ENCODE assay signal across 1 cellular context in genomic region chr15:63189955-63190691, GRCh38.
TF ChIP-seq lines count a peak whose summit lies in the region.

No MANE protein-coding gene starts in this region.

TF ChIP-seq in K562, 482 proteins besides CTCF, POLR2A, EP300 and RAD21 (continued from another document and continues in another):
- TF ChIP-seq, protein P1, sequence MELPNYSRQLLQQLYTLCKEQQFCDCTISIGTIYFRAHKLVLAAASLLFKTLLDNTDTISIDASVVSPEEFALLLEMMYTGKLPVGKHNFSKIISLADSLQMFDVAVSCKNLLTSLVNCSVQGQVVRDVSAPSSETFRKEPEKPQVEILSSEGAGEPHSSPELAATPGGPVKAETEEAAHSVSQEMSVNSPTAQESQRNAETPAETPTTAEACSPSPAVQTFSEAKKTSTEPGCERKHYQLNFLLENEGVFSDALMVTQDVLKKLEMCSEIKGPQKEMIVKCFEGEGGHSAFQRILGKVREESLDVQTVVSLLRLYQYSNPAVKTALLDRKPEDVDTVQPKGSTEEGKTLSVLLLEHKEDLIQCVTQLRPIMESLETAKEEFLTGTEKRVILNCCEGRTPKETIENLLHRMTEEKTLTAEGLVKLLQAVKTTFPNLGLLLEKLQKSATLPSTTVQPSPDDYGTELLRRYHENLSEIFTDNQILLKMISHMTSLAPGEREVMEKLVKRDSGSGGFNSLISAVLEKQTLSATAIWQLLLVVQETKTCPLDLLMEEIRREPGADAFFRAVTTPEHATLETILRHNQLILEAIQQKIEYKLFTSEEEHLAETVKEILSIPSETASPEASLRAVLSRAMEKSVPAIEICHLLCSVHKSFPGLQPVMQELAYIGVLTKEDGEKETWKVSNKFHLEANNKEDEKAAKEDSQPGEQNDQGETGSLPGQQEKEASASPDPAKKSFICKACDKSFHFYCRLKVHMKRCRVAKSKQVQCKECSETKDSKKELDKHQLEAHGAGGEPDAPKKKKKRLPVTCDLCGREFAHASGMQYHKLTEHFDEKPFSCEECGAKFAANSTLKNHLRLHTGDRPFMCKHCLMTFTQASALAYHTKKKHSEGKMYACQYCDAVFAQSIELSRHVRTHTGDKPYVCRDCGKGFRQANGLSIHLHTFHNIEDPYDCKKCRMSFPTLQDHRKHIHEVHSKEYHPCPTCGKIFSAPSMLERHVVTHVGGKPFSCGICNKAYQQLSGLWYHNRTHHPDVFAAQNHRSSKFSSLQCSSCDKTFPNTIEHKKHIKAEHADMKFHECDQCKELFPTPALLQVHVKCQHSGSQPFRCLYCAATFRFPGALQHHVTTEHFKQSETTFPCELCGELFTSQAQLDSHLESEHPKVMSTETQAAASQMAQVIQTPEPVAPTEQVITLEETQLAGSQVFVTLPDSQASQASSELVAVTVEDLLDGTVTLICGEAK (IDR thresholded peaks at IDR 0.05) = peak; percentile 54; the same call in 1 of the 2 replicates
- TF ChIP-seq, protein P1 (CRISPR knock-in tag; IDR thresholded peaks at IDR 0.05) = no peak
- TF ChIP-seq, protein P2, sequence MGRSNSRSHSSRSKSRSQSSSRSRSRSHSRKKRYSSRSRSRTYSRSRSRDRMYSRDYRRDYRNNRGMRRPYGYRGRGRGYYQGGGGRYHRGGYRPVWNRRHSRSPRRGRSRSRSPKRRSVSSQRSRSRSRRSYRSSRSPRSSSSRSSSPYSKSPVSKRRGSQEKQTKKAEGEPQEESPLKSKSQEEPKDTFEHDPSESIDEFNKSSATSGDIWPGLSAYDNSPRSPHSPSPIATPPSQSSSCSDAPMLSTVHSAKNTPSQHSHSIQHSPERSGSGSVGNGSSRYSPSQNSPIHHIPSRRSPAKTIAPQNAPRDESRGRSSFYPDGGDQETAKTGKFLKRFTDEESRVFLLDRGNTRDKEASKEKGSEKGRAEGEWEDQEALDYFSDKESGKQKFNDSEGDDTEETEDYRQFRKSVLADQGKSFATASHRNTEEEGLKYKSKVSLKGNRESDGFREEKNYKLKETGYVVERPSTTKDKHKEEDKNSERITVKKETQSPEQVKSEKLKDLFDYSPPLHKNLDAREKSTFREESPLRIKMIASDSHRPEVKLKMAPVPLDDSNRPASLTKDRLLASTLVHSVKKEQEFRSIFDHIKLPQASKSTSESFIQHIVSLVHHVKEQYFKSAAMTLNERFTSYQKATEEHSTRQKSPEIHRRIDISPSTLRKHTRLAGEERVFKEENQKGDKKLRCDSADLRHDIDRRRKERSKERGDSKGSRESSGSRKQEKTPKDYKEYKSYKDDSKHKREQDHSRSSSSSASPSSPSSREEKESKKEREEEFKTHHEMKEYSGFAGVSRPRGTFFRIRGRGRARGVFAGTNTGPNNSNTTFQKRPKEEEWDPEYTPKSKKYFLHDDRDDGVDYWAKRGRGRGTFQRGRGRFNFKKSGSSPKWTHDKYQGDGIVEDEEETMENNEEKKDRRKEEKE (IDR thresholded peaks at IDR 0.05; ENCODE audit: borderline replicate concordance in 1 of 2, control insufficient read depth in 1 of 2, low read depth in 2 of 2, low read length in 1 of 2) = no peak
- TF ChIP-seq, protein P3, sequence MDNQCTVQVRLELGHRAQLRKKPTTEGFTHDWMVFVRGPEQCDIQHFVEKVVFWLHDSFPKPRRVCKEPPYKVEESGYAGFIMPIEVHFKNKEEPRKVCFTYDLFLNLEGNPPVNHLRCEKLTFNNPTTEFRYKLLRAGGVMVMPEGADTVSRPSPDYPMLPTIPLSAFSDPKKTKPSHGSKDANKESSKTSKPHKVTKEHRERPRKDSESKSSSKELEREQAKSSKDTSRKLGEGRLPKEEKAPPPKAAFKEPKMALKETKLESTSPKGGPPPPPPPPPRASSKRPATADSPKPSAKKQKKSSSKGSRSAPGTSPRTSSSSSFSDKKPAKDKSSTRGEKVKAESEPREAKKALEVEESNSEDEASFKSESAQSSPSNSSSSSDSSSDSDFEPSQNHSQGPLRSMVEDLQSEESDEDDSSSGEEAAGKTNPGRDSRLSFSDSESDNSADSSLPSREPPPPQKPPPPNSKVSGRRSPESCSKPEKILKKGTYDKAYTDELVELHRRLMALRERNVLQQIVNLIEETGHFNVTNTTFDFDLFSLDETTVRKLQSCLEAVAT (IDR thresholded peaks at IDR 0.05) = peak; percentile 43 to 89
- peak; percentile 39 for TF ChIP-seq ASH1L (IDR thresholded peaks at IDR 0.05; ENCODE audit: borderline replicate concordance, low read depth, partially characterized antibody)
- no peak for TF ChIP-seq ZNF41 (CRISPR knock-in tag; conservative IDR thresholded peaks at IDR 0.05)
- TF ChIP-seq NR2C2 (CRISPR knock-in tag; IDR thresholded peaks at IDR 0.05) = no peak
- TF ChIP-seq NR2C2 (tag; IDR thresholded peaks at IDR 0.05) = 0 out of 2 replicates have a peak, but pooled peaks have one; percentile 19
- 0 out of 2 replicates have a peak, but pooled peaks have one; percentile 40 for TF ChIP-seq ZBTB2 (IDR thresholded peaks at IDR 0.05)
- TF ChIP-seq THRAP3 (IDR thresholded peaks at IDR 0.05; ENCODE audit: borderline replicate concordance) = 0 out of 2 replicates have a peak, but pooled peaks have one; percentile 19
- no peak for TF ChIP-seq ERF (CRISPR knock-in tag; IDR thresholded peaks at IDR 0.05)
- peak; percentile 82 for TF ChIP-seq BRD9 (IDR thresholded peaks at IDR 0.05; ENCODE audit: low read depth, partially characterized antibody)
- TF ChIP-seq MAFK (IDR thresholded peaks at IDR 0.05; ENCODE audit: low read length) = no peak
- TF ChIP-seq DACH1 (IDR thresholded peaks at IDR 0.05; ENCODE audit: partially characterized antibody) = no peak
- peak; percentile 52; the same call in 1 of the 2 replicates for TF ChIP-seq NFRKB (IDR thresholded peaks at IDR 0.05; ENCODE audit: low read depth)
- no peak for TF ChIP-seq MEF2A (IDR thresholded peaks at IDR 0.05; ENCODE audit: control insufficient read depth, low read depth, low read length)
- peak; percentile 29; the same call in 1 of the 2 replicates for TF ChIP-seq DPF2 (IDR thresholded peaks at IDR 0.05)
- TF ChIP-seq NR2C1 (IDR thresholded peaks at IDR 0.05) = peak; percentile 42; the same call in 1 of the 2 replicates
- TF ChIP-seq NR2C1 (tag; IDR thresholded peaks at IDR 0.05) = no peak
- TF ChIP-seq SPI1 (IDR thresholded peaks at IDR 0.05; ENCODE audit: borderline replicate concordance, low read depth, low read length) = peak; percentile 13; the same call in 1 of the 2 replicates
- TF ChIP-seq KDM2B (CRISPR knock-in tag; IDR thresholded peaks at IDR 0.05) = no peak
- TF ChIP-seq, protein P4, sequence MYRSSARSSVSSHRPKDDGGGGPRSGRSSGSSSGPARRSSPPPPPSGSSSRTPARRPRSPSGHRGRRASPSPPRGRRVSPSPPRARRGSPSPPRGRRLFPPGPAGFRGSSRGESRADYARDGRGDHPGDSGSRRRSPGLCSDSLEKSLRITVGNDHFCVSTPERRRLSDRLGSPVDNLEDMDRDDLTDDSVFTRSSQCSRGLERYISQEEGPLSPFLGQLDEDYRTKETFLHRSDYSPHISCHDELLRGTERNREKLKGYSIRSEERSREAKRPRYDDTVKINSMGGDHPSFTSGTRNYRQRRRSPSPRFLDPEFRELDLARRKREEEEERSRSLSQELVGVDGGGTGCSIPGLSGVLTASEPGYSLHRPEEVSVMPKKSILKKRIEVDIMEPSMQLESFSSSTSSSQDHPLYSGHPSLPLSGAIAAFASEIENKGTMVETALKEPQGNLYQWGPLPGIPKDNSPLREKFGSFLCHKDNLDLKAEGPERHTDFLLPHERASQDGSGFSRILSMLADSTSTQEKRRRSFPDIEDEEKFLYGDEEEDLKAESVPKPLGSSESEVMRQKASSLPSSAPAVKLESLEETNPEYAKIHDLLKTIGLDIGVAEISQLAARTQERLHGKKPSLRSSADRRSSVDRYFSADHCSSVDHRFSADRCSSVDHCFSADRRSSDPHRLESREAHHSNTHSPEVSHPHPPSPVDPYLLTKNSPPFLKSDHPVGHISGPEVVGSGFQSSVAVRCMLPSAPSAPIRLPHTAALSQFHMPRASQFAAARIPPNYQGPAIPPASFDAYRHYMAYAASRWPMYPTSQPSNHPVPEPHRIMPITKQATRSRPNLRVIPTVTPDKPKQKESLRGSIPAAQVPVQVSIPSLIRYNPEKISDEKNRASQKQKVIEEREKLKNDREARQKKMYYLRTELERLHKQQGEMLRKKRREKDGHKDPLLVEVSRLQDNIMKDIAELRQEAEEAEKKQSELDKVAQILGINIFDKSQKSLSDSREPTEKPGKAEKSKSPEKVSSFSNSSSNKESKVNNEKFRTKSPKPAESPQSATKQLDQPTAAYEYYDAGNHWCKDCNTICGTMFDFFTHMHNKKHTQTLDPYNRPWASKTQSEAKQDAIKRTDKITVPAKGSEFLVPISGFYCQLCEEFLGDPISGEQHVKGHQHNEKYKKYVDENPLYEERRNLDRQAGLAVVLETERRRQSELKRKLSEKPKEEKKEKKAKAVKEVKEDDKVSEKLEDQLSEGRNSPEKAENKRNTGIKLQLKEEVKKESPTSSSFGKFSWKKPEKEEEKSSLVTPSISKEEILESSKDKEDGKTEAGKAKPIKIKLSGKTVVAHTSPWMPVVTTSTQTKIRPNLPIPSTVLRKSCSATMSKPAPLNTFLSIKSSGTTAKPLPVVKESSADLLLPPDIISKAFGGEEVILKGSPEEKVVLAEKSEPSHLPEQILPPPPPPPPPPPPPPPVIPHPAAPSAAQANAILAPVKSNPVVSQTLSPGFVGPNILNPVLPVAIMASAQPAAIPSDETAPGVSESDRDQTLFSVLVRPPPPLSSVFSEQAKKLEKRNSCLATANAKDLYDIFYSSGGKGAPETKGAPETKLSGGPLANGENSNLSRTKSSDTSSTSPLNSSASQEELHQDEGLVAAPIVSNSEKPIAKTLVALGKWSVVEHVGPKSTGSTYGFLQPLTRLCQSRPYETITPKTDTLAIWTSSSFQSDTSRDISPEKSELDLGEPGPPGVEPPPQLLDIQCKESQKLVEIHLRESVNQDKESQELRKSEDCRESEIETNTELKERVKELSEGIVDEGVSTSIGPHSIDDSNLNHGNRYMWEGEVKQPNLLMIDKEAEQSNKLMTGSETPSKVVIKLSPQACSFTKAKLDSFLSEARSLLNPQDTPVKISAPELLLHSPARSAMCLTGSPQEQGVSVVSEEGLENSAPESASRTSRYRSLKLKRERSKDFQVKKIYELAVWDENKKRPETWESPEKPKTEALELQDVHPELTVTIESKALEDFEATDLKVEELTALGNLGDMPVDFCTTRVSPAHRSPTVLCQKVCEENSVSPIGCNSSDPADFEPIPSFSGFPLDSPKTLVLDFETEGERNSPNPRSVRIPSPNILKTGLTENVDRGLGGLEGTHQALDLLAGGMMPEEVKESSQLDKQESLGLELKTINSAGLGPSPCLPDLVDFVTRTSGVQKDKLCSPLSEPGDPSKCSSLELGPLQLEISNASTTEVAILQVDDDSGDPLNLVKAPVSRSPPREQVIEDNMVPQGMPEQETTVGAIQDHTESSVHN (IDR thresholded peaks at IDR 0.05; ENCODE audit: borderline replicate concordance in 1 of 2, low read depth in 1 of 2) = 0 out of 4 replicates have a peak, but pooled peaks of 1 of the 2 experiments have one; percentile 22
- TF ChIP-seq, protein P5, sequence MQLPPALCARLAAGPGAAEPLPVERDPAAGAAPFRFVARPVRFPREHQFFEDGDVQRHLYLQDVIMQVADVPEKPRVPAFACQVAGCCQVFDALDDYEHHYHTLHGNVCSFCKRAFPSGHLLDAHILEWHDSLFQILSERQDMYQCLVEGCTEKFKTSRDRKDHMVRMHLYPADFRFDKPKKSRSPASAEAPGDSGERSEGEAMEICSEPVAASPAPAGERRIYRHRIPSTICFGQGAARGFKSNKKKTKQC (CRISPR knock-in tag; IDR thresholded peaks at IDR 0.05) = no peak
- TF ChIP-seq TARDBP (IDR thresholded peaks at IDR 0.05) = no peak
